In genomic region chr10:49426490-49427360, GRCh38 we compare ENCODE assay signal across 20 cellular contexts. TPM values are rescaled to one million over a fixed set of nuclear protein-coding genes. Genes with fewer than 3 reads are reported as not detected.
A peak's percentile ranks its signal among the peaks of the same experiment; 100 is the strongest.
DNase-seq lines count a peak whose midpoint lies in the region; ATAC-seq, FAIRE-seq and TF ChIP-seq lines count a peak whose summit lies in the region.
"Had no signal": no experiment of that assay in that cellular context is flagged by ENCODE, and none has a peak within 500 bp of the region (broad histone marks: within the 10 kb centered on the region; RNA-seq: fewer than 3 reads in every experiment).

No MANE protein-coding gene starts in this region.

- no peak for FAIRE-seq in HepG2 (lab: Jason Lieb, UNC)
- FAIRE-seq: H54 had no signal

- DNase-seq in IMR-90 = no peak
- peak; percentile 61 for DNase-seq in MV-4-11 (lab: John Stamatoyannopoulos, UW)
- DNase-seq in choroid plexus epithelial cell (ENCODE audit: low read depth) = peak; percentile 38
- no peak for DNase-seq in HepG2 (ENCODE audit: low spot score)
- no peak for DNase-seq in anterior cingulate cortex (lab: John Stamatoyannopoulos, UW)
- DNase-seq in CD4-positive, alpha-beta memory T cell = no peak
- DNase-seq: AML-193, COR-L47, HFFc6, NCI-H1930, NCI-H748 treated with DMSO at 0.1 percent for 48 hours, SK-N-SH had no signal

- in situ Hi-C loops in IMR-90 (cut with MboI; ENCODE audit: low sequenced_read_pairs) (no loop called here), HepG2 (cut with HindIII; ENCODE audit: extremely low pct_ligation_motif_present, low pct_unique_long_range_greater_than_20kb) (no loop called here)

- no peak overlapping the region for H4K8ac ChIP-seq in IMR-90 (ENCODE audit: low read depth in 2 of 2, low read length in 2 of 2)

- H3K27ac ChIP-seq in IMR-90 (ENCODE audit: insufficient read depth, low read length) = no peak overlapping the region
- H3K27ac ChIP-seq in HepG2 (ENCODE audit: extremely low read length, insufficient read depth, low read length) = no peak overlapping the region
- no peak overlapping the region for H3K27ac ChIP-seq in CD4-positive, alpha-beta memory T cell (ENCODE audit: low read depth, low read length)
- H3K27ac ChIP-seq: KMS-11 had no signal

- H3K27me3 ChIP-seq in IMR-90 (ENCODE audit: control insufficient read depth, insufficient read depth, low read length) = no peaks in the 10 kb centered on the region; the same call in 1 of the 2 replicates
- no peaks in the 10 kb centered on the region; a peak in 1 of 5 replicates for H3K27me3 ChIP-seq in HepG2 (ENCODE audit: control insufficient read depth in 1 of 2, insufficient read depth in 2 of 2, low read length in 2 of 2)
- no peaks in the 10 kb centered on the region for H3K27me3 ChIP-seq in CD4-positive, alpha-beta memory T cell (ENCODE audit: insufficient read depth, low read length)

- no peak overlapping the region for H2AK5ac ChIP-seq in IMR-90 (ENCODE audit: low read depth, low read length)

- H3K4me1 ChIP-seq in IMR-90 (ENCODE audit: control insufficient read depth, insufficient read depth, low read length) = no peaks in the 10 kb centered on the region
- no peaks in the 10 kb centered on the region for H3K4me1 ChIP-seq in HepG2 (ENCODE audit: insufficient read depth, low read length)
- H3K4me1 ChIP-seq in CD4-positive, alpha-beta memory T cell (ENCODE audit: insufficient read depth, low read length) = no peaks in the 10 kb centered on the region

- no peak overlapping the region for H2BK120ac ChIP-seq in IMR-90 (ENCODE audit: low read depth, low read length)

- no peak for TF ChIP-seq CTCF in IMR-90 (conservative IDR thresholded peaks at IDR 0.05; ENCODE audit: low read depth, low read length)
- TF ChIP-seq CTCF in choroid plexus epithelial cell (conservative IDR thresholded peaks at IDR 0.05; ENCODE audit: low read depth, low read length) = no peak
- TF ChIP-seq CTCF in HepG2 (CRISPR knock-in tag; IDR thresholded peaks at IDR 0.05) = no peak

- no peaks in the 10 kb centered on the region for H3K9me1 ChIP-seq in IMR-90 (ENCODE audit: insufficient read depth, low read length)

- no peak overlapping the region for H3K4ac ChIP-seq in IMR-90 (ENCODE audit: low read depth, low read length)

- POLR2A ChIA-PET in IMR-90 (lab: Charles Lee; ENCODE audit: unreplicated experiment) (no interaction called here), HepG2 (lab: Yijun Ruan, JAX) (no interaction called here)
- POLR2A ChIA-PET in CD4-positive, alpha-beta memory T cell (lab: Charles Lee; ENCODE audit: partially characterized antibody) = no interaction called here

- H3K56ac ChIP-seq in IMR-90 (ENCODE audit: extremely low read depth, insufficient read depth, low read length) = no peak overlapping the region

- H3K27ac Mint-ChIP-seq in CD4-positive, alpha-beta memory T cell = no peak overlapping the region
- H3K27ac Mint-ChIP-seq: CD14-positive monocyte, HFFc6 had no signal

- no peak overlapping the region for H2AK9ac ChIP-seq in IMR-90 (replicated peaks; ENCODE audit: low read depth, low read length, poor library complexity)

- H3K9me3 Mint-ChIP-seq in CD4-positive, alpha-beta memory T cell = peaks cover 0 to 20% (median 11%) of the 10 kb centered on the region in 8 donors

- no peaks in the 10 kb centered on the region for H3K79me2 ChIP-seq in HepG2 (ENCODE audit: insufficient read depth, low read length)

- 66% methylated on average over 2 of the region's 9 CpGs; no CpG with 5 or more reads in 1 of the 2 experiments for WGBS in IMR-90 (ENCODE audit: extremely low coverage in 2 of 2, insufficient read length in 1 of 2), 2 experiments
- 0% methylated on average over 4 of the region's 9 CpGs for WGBS in HepG2 (ENCODE audit: low lambda C conversion rate)

- H4K91ac ChIP-seq in IMR-90 (ENCODE audit: insufficient read depth, low read depth, low read length) = no peak overlapping the region

- H3K23ac ChIP-seq in IMR-90 (ENCODE audit: low read depth, low read length) = no peak overlapping the region

- no peak overlapping the region for H2BK15ac ChIP-seq in IMR-90 (ENCODE audit: low read depth, low read length)

- TF ChIP-seq RAD21 in IMR-90 (IDR thresholded peaks at IDR 0.05; ENCODE audit: low read length) (no peak), HepG2 (CRISPR knock-in tag; IDR thresholded peaks at IDR 0.05) (no peak)

- H3K4me2 ChIP-seq in IMR-90 (ENCODE audit: low read depth, low read length) (no peak overlapping the region), HepG2 (ENCODE audit: low read depth, low read length) (no peak overlapping the region)
- H3K4me2 ChIP-seq: KMS-11, SK-N-SH had no signal

- H3K9me3 ChIP-seq in IMR-90 (ENCODE audit: control insufficient read depth, insufficient read depth, low read length) = peaks cover 7% of the 10 kb centered on the region; the same call in 1 of the 2 replicates
- peaks cover 15% of the 10 kb centered on the region; the same call in 1 of the 2 replicates for H3K9me3 ChIP-seq in HepG2 (ENCODE audit: low read length)
- no peaks in the 10 kb centered on the region for H3K9me3 ChIP-seq in CD4-positive, alpha-beta memory T cell (ENCODE audit: control insufficient read depth in 1 of 2, low read length in 2 of 2)
- H3K9me3 ChIP-seq: SK-N-SH had no signal

- H3K18ac ChIP-seq in IMR-90 (ENCODE audit: low read depth, low read length) = no peak overlapping the region

- no peak overlapping the region for H4K5ac ChIP-seq in IMR-90 (ENCODE audit: low read depth, low read length)

- no peaks in the 10 kb centered on the region for H3K36me3 ChIP-seq in IMR-90 (ENCODE audit: control insufficient read depth, insufficient read depth, low read length)
- H3K36me3 ChIP-seq in HepG2 (replicated peaks in 1 of 2; ENCODE audit: control insufficient read depth in 1 of 2, insufficient read depth in 2 of 2, low read length in 2 of 2) = no peaks in the 10 kb centered on the region
- H3K36me3 ChIP-seq in CD4-positive, alpha-beta memory T cell (ENCODE audit: insufficient read depth, low read length) = no peaks in the 10 kb centered on the region

- dilution Hi-C loops in IMR-90 (cut with HindIII; ENCODE audit: low sequenced_read_pairs, unreplicated experiment) = no loop called here

- H3K4me1 Mint-ChIP-seq in CD4-positive, alpha-beta memory T cell = no peaks in the 10 kb centered on the region

- TF ChIP-seq POLR2A in IMR-90 (IDR thresholded peaks at IDR 0.05; ENCODE audit: low read depth, low read length) (no peak), HepG2 (IDR thresholded peaks at IDR 0.05; ENCODE audit: insufficient read depth in 1 of 2, low read depth in 2 of 2, low read length in 2 of 2) (no peak)

- ATAC-seq in IMR-90 (ENCODE audit: low read depth) (no peak), HepG2 (no peak), GM18858 (IDR thresholded peaks at IDR 0.05; ENCODE audit: unreplicated experiment) (no peak)
- ATAC-seq: Panc1, Right ventricle myocardium inferior had no signal

- peaks cover 0 to 9% of the 10 kb centered on the region in 2 donors for H3K36me3 Mint-ChIP-seq in CD4-positive, alpha-beta memory T cell
- H3K36me3 Mint-ChIP-seq: CD14-positive monocyte had no signal

- H3K79me1 ChIP-seq in IMR-90 (ENCODE audit: low read depth in 1 of 2, low read length in 2 of 2) = no peaks in the 10 kb centered on the region

- CTCF ChIA-PET in IMR-90 (lab: Yijun Ruan, JAX) (no interaction called here), HepG2 (lab: Yijun Ruan, JAX; ENCODE audit: low intra/inter-chr PET ratio, low total read pairs) (no interaction called here)
- CTCF ChIA-PET in CD4-positive, alpha-beta memory T cell (lab: Charles Lee; ENCODE audit: partially characterized antibody) = no interaction called here

- no peak overlapping the region for H3K14ac ChIP-seq in IMR-90 (replicated peaks; ENCODE audit: low read depth, low read length)

- no peak overlapping the region for H2BK20ac ChIP-seq in IMR-90 (ENCODE audit: low read depth, low read length)

- BruUV-seq in IMR-90 (replicated peaks; lab: Mats Ljungman, UMichigan) (no TSS peak), HepG2 (replicated peaks; lab: Mats Ljungman, UMichigan) (no TSS peak)

- peaks cover 4 to 8% of the 10 kb centered on the region in 2 donors for H3K27me3 Mint-ChIP-seq in CD4-positive, alpha-beta memory T cell

- no peak overlapping the region for H2BK5ac ChIP-seq in IMR-90 (ENCODE audit: low read depth, low read length, poor library complexity, severe bottlenecking)

- no peak overlapping the region for H3K4me3 Mint-ChIP-seq in CD4-positive, alpha-beta memory T cell
- H3K4me3 Mint-ChIP-seq: CD14-positive monocyte, HFFc6 had no signal

- no peak overlapping the region for H3K9ac ChIP-seq in IMR-90 (ENCODE audit: low read depth, low read length)
- no peak overlapping the region for H3K9ac ChIP-seq in HepG2 (ENCODE audit: insufficient read depth, low read depth, low read length)
- H3K9ac ChIP-seq: KMS-11, SK-N-SH had no signal

- no peak for TF ChIP-seq EP300 in HepG2 (IDR thresholded peaks at IDR 0.05; ENCODE audit: low read depth in 2 of 2, low read length in 2 of 2)
- no peak for TF ChIP-seq EP300 in HepG2 (CRISPR knock-in tag; IDR thresholded peaks at IDR 0.05; ENCODE audit: borderline replicate concordance)

- H4K20me1 ChIP-seq in IMR-90 (ENCODE audit: insufficient read depth, low read length) (no peaks in the 10 kb centered on the region), HepG2 (ENCODE audit: insufficient read depth, low read length) (no peaks in the 10 kb centered on the region)

- H2AFZ ChIP-seq in IMR-90 (replicated peaks; ENCODE audit: low read length, poor library complexity) (peak overlapping the region; percentile 32), HepG2 (ENCODE audit: low read length) (no peak overlapping the region)

- no peak overlapping the region for H3K4me3 ChIP-seq in IMR-90 (ENCODE audit: insufficient read depth, low read depth, low read length)
- H3K4me3 ChIP-seq in choroid plexus epithelial cell (ENCODE audit: low read depth, low read length) = no peak overlapping the region
- no peak overlapping the region for H3K4me3 ChIP-seq in HepG2 (replicated peaks in 1 of 3; ENCODE audit: insufficient read depth in 1 of 3, low read depth in 2 of 3, low read length in 3 of 3)
- no peak overlapping the region for H3K4me3 ChIP-seq in CD4-positive, alpha-beta memory T cell (ENCODE audit: low read length in 2 of 2)

- intact Hi-C loops in IMR-90 (cut with micrococcal nuclease) (no loop called here), HepG2 (cut with micrococcal nuclease; ENCODE audit: unreplicated experiment) (no loop called here)
- intact Hi-C loops in CD4-positive, alpha-beta memory T cell (cut with micrococcal nuclease) = no loop called here

RNA-seq across cellular contexts. Expression of gene DRGX, which starts 30.8 kb away (rescaled TPM):
- total RNA-seq in IMR-90 (2012; rRNA removed) (not detected in 2 replicates), HepG2 (2016; rRNA removed; fragmentation: Illumina TruSeq; extraction: Trizol) (not detected in 2 replicates)
- polyA plus RNA-seq in IMR-90 (2012; rRNA removed) (not detected in 2 replicates), HepG2 (2011; rRNA removed) (not detected in 2 replicates)
- polyA plus RNA-seq in IMR-90 (2012; cell fraction: cytosol; rRNA removed) = not detected in 2 replicates
- not detected in 2 replicates for polyA plus RNA-seq in IMR-90 (2012; cell fraction: nucleus; rRNA removed; ENCODE audit: low replicate concordance)
- total RNA-seq in HepG2 (2016; cell fraction: cytosol; rRNA removed; fragmentation: Illumina TruSeq; extraction: Trizol; ENCODE audit: low read depth) = not detected in 2 replicates
- not detected in 2 replicates for total RNA-seq in HepG2 (2016; cell fraction: insoluble cytoplasmic fraction; rRNA removed; fragmentation: Illumina TruSeq; extraction: Trizol)
- total RNA-seq in HepG2 (2016; cell fraction: membrane; rRNA removed; fragmentation: Illumina TruSeq; extraction: Trizol) = not detected in 2 replicates
- not detected in 2 replicates for total RNA-seq in HepG2 (2016; cell fraction: nucleus; rRNA removed; fragmentation: Illumina TruSeq; extraction: Trizol)
- not detected in 2 replicates for polyA plus RNA-seq in HepG2 (2011; cell fraction: cytosol; rRNA removed)
- polyA plus RNA-seq in HepG2 (2011; cell fraction: nucleus; rRNA removed) = not detected in 2 replicates
- polyA plus RNA-seq in HepG2 (2012) = not detected in 2 replicates
- polyA plus RNA-seq in HepG2 (2016; cell fraction: cytosol; fragmentation: Illumina TruSeq; extraction: Trizol; ENCODE audit: low read depth) = not detected in 2 replicates
- polyA plus RNA-seq in HepG2 (2016; cell fraction: insoluble cytoplasmic fraction; fragmentation: Illumina TruSeq; extraction: Trizol; ENCODE audit: low read depth) = not detected in 2 replicates
- polyA plus RNA-seq in HepG2 (2016; cell fraction: membrane; fragmentation: Illumina TruSeq; extraction: Trizol; ENCODE audit: low read depth) = not detected in 2 replicates
- not detected in 2 replicates for polyA plus RNA-seq in HepG2 (2016; cell fraction: nucleus; fragmentation: Illumina TruSeq; extraction: Trizol; ENCODE audit: insufficient read depth, low read depth)
- not detected in 2 replicates for polyA minus RNA-seq in HepG2 (2011; rRNA and poly(A)+ RNA removed; ENCODE audit: low replicate concordance)
- not detected in 2 replicates for polyA minus RNA-seq in HepG2 (2011; cell fraction: cytosol; rRNA and poly(A)+ RNA removed)
- polyA minus RNA-seq in HepG2 (2011; cell fraction: nucleus; rRNA and poly(A)+ RNA removed) = not detected in 2 replicates
- total RNA-seq in CD4-positive, alpha-beta memory T cell = not detected
- polyA plus RNA-seq in CD4-positive, alpha-beta memory T cell = not detected
- total RNA-seq: M059J, NCI-H460, Right ventricle myocardium inferior had no signal
- polyA plus RNA-seq: CD14-positive monocyte, SK-N-SH had no signal

Comparison
In these comparisons a context has a peak if more than half of its experiments do, and no peak if none do; other contexts are left out.
1. DNase-seq: peak in MV-4-11 (single experiment) and choroid plexus epithelial cell (single experiment); none in IMR-90 (single experiment), HepG2 (single experiment), anterior cingulate cortex (0 of 58) and CD4-positive, alpha-beta memory T cell (0 of 5).